ENCODE assay signal across 8 cellular contexts in the genomic region with DNA sequence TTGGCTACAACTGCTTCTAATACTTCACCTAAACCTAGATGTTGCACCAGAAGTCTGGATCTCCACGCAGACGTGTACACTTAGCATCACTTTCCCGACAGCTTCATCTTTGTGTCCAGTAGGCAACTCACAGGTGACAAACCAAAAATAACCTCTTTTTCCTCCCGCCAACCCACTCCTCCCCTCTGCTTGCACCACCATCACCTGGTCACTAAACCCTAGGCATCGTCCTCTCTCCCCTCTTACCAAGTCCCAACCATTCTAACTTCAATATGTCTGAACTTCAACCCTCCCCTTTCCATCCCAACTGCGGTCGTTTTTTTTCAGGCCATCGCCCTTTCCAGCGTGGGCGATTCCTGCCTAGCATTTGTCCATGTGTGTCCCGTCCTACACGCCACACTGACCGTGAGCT. TPM values are rescaled to one million over a fixed set of nuclear protein-coding genes. Genes with fewer than 3 reads are reported as not detected.
DNase-seq lines count a peak whose midpoint lies in the region; ATAC-seq lines count a peak whose summit lies in the region.

No MANE protein-coding gene starts in this region.

- H3K36me3 Mint-ChIP-seq in activated CD4-positive, alpha-beta T cell treated with anti-CD3 and anti-CD28 coated beads, Interleukin-2, amount 10 ng/mL, durations not matched to agents 7 days and 5 days (ENCODE audit: low read depth) = peaks cover 35% of the 10 kb centered on the region
- H3K36me3 Mint-ChIP-seq in activated naive CD8-positive, alpha-beta T cell treated with anti-CD3 and anti-CD28 coated beads, Interleukin-2, amount 10 ng/mL, durations not matched to agents 7 days and 5 days = peaks cover 20% of the 10 kb centered on the region

- CTCF ChIA-PET in activated CD4-positive, alpha-beta T cell treated with anti-CD3 and anti-CD28 coated beads, Interleukin-2, amount 10 ng/mL, durations not matched to agents 7 days and 5 days (lab: Charles Lee) = interaction anchor here (0.6 kb wide), 1 partner anchor 296 kb away, joined by 3 read pairs; no protein-coding TSS in a partner anchor

- H3K27ac Mint-ChIP-seq in activated CD4-positive, alpha-beta T cell treated with anti-CD3 and anti-CD28 coated beads, Interleukin-2, amount 10 ng/mL, durations not matched to agents 7 days and 5 days = peak overlapping the region; percentile 100
- peak overlapping the region; percentile 99 for H3K27ac Mint-ChIP-seq in activated naive CD8-positive, alpha-beta T cell treated with anti-CD3 and anti-CD28 coated beads, Interleukin-2, amount 10 ng/mL, durations not matched to agents 7 days and 5 days

- peak overlapping the region; percentile 99 for H3K27ac ChIP-seq in layer of hippocampus (ENCODE audit: low read depth, low read length)
- H3K27ac ChIP-seq in temporal lobe (ENCODE audit: low read depth, low read length) = peak overlapping the region; percentile 93

- no peaks in the 10 kb centered on the region for H3K27me3 ChIP-seq in layer of hippocampus (ENCODE audit: control insufficient read depth, insufficient read depth, low read length)

- H3K9me3 Mint-ChIP-seq in activated CD4-positive, alpha-beta T cell treated with anti-CD3 and anti-CD28 coated beads, Interleukin-2, amount 10 ng/mL, durations not matched to agents 7 days and 5 days = peaks cover 11% of the 10 kb centered on the region
- H3K9me3 Mint-ChIP-seq in activated naive CD8-positive, alpha-beta T cell treated with anti-CD3 and anti-CD28 coated beads, Interleukin-2, amount 10 ng/mL, durations not matched to agents 7 days and 5 days = no peaks in the 10 kb centered on the region

- ATAC-seq in activated naive CD8-positive, alpha-beta T cell treated with anti-CD3 and anti-CD28 coated beads, Interleukin-2, amount 10 ng/mL, durations not matched to agents 7 days and 5 days (ENCODE audit: low read depth) = no peak
- ATAC-seq in GM19351 (IDR thresholded peaks at IDR 0.05; ENCODE audit: unreplicated experiment) = no peak

- POLR2A ChIA-PET in activated CD4-positive, alpha-beta T cell treated with anti-CD3 and anti-CD28 coated beads, Interleukin-2, amount 10 ng/mL, durations not matched to agents 7 days and 5 days (lab: Charles Lee) = no interaction called here
- POLR2A ChIA-PET in activated naive CD8-positive, alpha-beta T cell treated with anti-CD3 and anti-CD28 coated beads, Interleukin-2, amount 10 ng/mL, durations not matched to agents 7 days and 5 days (lab: Charles Lee) = interaction anchor here (2.0 to 2.3 kb wide), 2 partner anchors 21 to 59 kb away, joined by 9 to 12 read pairs; no protein-coding TSS in a partner anchor

- H3K4me1 Mint-ChIP-seq in activated CD4-positive, alpha-beta T cell treated with anti-CD3 and anti-CD28 coated beads, Interleukin-2, amount 10 ng/mL, durations not matched to agents 7 days and 5 days = peaks cover 39% of the 10 kb centered on the region
- H3K4me1 Mint-ChIP-seq in activated naive CD8-positive, alpha-beta T cell treated with anti-CD3 and anti-CD28 coated beads, Interleukin-2, amount 10 ng/mL, durations not matched to agents 7 days and 5 days = peaks cover 22% of the 10 kb centered on the region

- no peaks in the 10 kb centered on the region for H3K27me3 Mint-ChIP-seq in activated CD4-positive, alpha-beta T cell treated with anti-CD3 and anti-CD28 coated beads, Interleukin-2, amount 10 ng/mL, durations not matched to agents 7 days and 5 days
- no peaks in the 10 kb centered on the region for H3K27me3 Mint-ChIP-seq in activated naive CD8-positive, alpha-beta T cell treated with anti-CD3 and anti-CD28 coated beads, Interleukin-2, amount 10 ng/mL, durations not matched to agents 7 days and 5 days

- no peak for DNase-seq in activated CD4-positive, alpha-beta T cell treated with anti-CD3 and anti-CD28 coated beads, Interleukin-2, amount 10 ng/mL, durations not matched to agents 7 days and 5 days
- DNase-seq in activated CD4-positive, alpha-beta T cell treated with anti-CD3 and anti-CD28 coated beads for 4 hours = no peak
- DNase-seq in activated naive CD8-positive, alpha-beta T cell treated with anti-CD3 and anti-CD28 coated beads, Interleukin-2, amount 10 ng/mL, durations not matched to agents 7 days and 5 days = no peak
- DNase-seq in stimulated activated CD4-positive, alpha-beta T cell treated with anti-CD3 and anti-CD28 coated beads, Interleukin-2, amount 100 ng/mL, for 24 hours = no peak
- DNase-seq in NCI-H510A treated with DMSO at 0.1 percent for 48 hours (lab: John Stamatoyannopoulos, UW) = no peak

- peak overlapping the region; percentile 93 for H3K4me3 Mint-ChIP-seq in activated CD4-positive, alpha-beta T cell treated with anti-CD3 and anti-CD28 coated beads, Interleukin-2, amount 10 ng/mL, durations not matched to agents 7 days and 5 days
- peak overlapping the region; percentile 95 for H3K4me3 Mint-ChIP-seq in activated naive CD8-positive, alpha-beta T cell treated with anti-CD3 and anti-CD28 coated beads, Interleukin-2, amount 10 ng/mL, durations not matched to agents 7 days and 5 days

RNA-seq across cellular contexts. Expression of a gene that starts 0.4 kb away (rescaled TPM):
- 10 to 100 TPM; 50.2 to 50.7 TPM for total RNA-seq in activated CD4-positive, alpha-beta T cell treated with anti-CD3 and anti-CD28 coated beads, Interleukin-2, amount 10 ng/mL, durations not matched to agents 7 days and 5 days
- 10 to 100 TPM; 48.9 to 49.5 TPM for total RNA-seq in activated naive CD8-positive, alpha-beta T cell treated with anti-CD3 and anti-CD28 coated beads, Interleukin-2, amount 10 ng/mL, durations not matched to agents 7 days and 5 days
- total RNA-seq in temporal lobe = 36.1 TPM
